In the genomic region with DNA sequence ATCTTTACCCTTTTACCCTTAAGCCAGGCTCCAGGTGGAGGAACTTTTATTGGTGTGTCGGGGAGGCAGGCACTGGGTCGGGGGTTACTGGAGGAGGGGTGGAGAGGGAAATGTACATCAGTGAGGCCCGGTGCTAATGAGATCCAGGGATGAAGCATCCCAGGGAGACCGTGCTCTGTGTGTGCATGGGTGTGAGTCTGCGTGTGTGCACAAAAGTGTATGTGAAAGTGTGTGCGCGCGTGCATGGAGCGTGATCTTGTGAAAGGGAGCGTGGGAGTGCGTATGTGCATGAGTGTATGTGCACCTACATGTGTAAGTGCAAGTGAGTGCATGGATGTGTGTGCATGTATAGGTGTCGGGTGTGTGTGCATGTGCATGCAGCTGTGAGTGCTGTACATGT, we compare ENCODE assay signal across 20 cellular contexts. TPM values are rescaled to one million over a fixed set of nuclear protein-coding genes. Genes with fewer than 3 reads are reported as not detected.
DNase-seq lines count a peak whose midpoint lies in the region; ATAC-seq and TF ChIP-seq lines count a peak whose summit lies in the region.
"Had no signal": no experiment of that assay in that cellular context is flagged by ENCODE, and none has a peak within 500 bp of the region (broad histone marks: within the 10 kb centered on the region; RNA-seq: fewer than 3 reads in every experiment).

No MANE protein-coding gene starts in this region.

- H3K9me3 Mint-ChIP-seq in H9 (no peaks in the 10 kb centered on the region), neural crest cell (no peaks in the 10 kb centered on the region)
- H3K9me3 Mint-ChIP-seq: T-cell had no signal

- no peak overlapping the region for H3K14ac ChIP-seq in H9 (ENCODE audit: insufficient read depth, low read length)

- no peaks in the 10 kb centered on the region for H3K27me3 Mint-ChIP-seq in H9 (ENCODE audit: low read depth)
- H3K27me3 Mint-ChIP-seq in neural crest cell (ENCODE audit: low read depth) = no peaks in the 10 kb centered on the region
- H3K27me3 Mint-ChIP-seq: T-cell had no signal

- no peak overlapping the region for H3K27ac ChIP-seq in H9 (ENCODE audit: insufficient read length, low read depth, low read length)
- H3K27ac ChIP-seq in cingulate gyrus (ENCODE audit: low read depth, low read length) = peak overlapping the region; percentile 22
- no peak overlapping the region for H3K27ac ChIP-seq in upper lobe of right lung
- H3K27ac ChIP-seq: HL-60, KMS-11, SJCRH30 had no signal

- intact Hi-C loops in upper lobe of right lung (cut with DNase I) = no loop called here

- no peak overlapping the region for H2AFZ ChIP-seq in H9 (ENCODE audit: low read length)

- no peak for TF ChIP-seq CTCF in H9 (conservative IDR thresholded peaks at IDR 0.05)
- no peak for TF ChIP-seq CTCF in neural crest cell (conservative IDR thresholded peaks at IDR 0.05)
- TF ChIP-seq CTCF in upper lobe of right lung (IDR thresholded peaks at IDR 0.05) = no peak

- H2BK120ac ChIP-seq in H9 (ENCODE audit: low read depth, low read length, poor library complexity, severe bottlenecking) = no peak overlapping the region

- H3K36me3 ChIP-seq in upper lobe of right lung = peaks cover 5% of the 10 kb centered on the region

- peak overlapping the region; percentile 27 for H3K23ac ChIP-seq in H9 (ENCODE audit: insufficient read length, low read depth, low read length)

- 0 out of 2 replicates have a peak, but pooled peaks cover 2% of the 10 kb centered on the region for H3K79me2 ChIP-seq in H9 (ENCODE audit: insufficient read depth, low read length)

- H3K27ac Mint-ChIP-seq in H9 (peak overlapping the region in 1 of 3 experiments; percentile 14; a peak in 2 of 7 replicates), neural crest cell (ENCODE audit: unreplicated experiment) (peak overlapping the region; percentile 89)
- H3K27ac Mint-ChIP-seq: T-cell had no signal

- peaks cover 0 to 8% of the 10 kb centered on the region in 2 experiments; a peak in 2 of 4 replicates for H3K4me1 Mint-ChIP-seq in H9
- peaks cover 17% of the 10 kb centered on the region for H3K4me1 Mint-ChIP-seq in neural crest cell
- H3K4me1 Mint-ChIP-seq: T-cell had no signal

- H2BK5ac ChIP-seq in H9 (ENCODE audit: insufficient read length, low read length) = no peak overlapping the region

- H2BK12ac ChIP-seq in H9 (ENCODE audit: insufficient read length, low read depth, low read length) = no peak overlapping the region

- WGBS in H9 (ENCODE audit: extremely low coverage, insufficient read length, low lambda C conversion rate) = no CpG with 5 or more reads among the region's 12 CpGs

- no peak overlapping the region for H3K4me2 ChIP-seq in H9 (ENCODE audit: insufficient read depth, insufficient read length, low read length)
- H3K4me2 ChIP-seq: KMS-11 had no signal

- ATAC-seq in upper lobe of right lung = peak; percentile 2
- no peak for ATAC-seq in HG02884 (IDR thresholded peaks at IDR 0.05; ENCODE audit: unreplicated experiment)
- ATAC-seq: T-cell had no signal

- H3K4ac ChIP-seq in H9 (ENCODE audit: low read depth, low read length) = no peak overlapping the region

- H4K91ac ChIP-seq in H9 (ENCODE audit: insufficient read length, low read depth, low read length) = no peak overlapping the region

- H3K4me1 ChIP-seq in H9 (ENCODE audit: insufficient read depth, low read length) (no peaks in the 10 kb centered on the region), upper lobe of right lung (no peaks in the 10 kb centered on the region)
- H3K4me1 ChIP-seq: SJCRH30 had no signal

- peaks cover 24 to 48% (median 39%) of the 10 kb centered on the region in 3 experiments for H3K36me3 Mint-ChIP-seq in H9 (ENCODE audit: insufficient read depth in 1 of 3, low read depth in 3 of 3)
- peaks cover 27% of the 10 kb centered on the region for H3K36me3 Mint-ChIP-seq in neural crest cell (ENCODE audit: low read depth)

- no peak overlapping the region for H2BK15ac ChIP-seq in H9 (ENCODE audit: low read depth, low read length)

- H3K56ac ChIP-seq in H9 (ENCODE audit: insufficient read length, low read depth, low read length) = no peak overlapping the region

- no peak overlapping the region for H3K4me3 ChIP-seq in upper lobe of right lung
- H3K4me3 ChIP-seq: SJCRH30 had no signal

- H3K4me3 Mint-ChIP-seq in H9 = no peak overlapping the region
- H3K4me3 Mint-ChIP-seq in neural crest cell = no peak overlapping the region
- H3K4me3 Mint-ChIP-seq: T-cell had no signal

- H3K18ac ChIP-seq in H9 (ENCODE audit: insufficient read length, low read depth, low read length) = no peak overlapping the region

- H3K23me2 ChIP-seq in H9 (ENCODE audit: insufficient read length, low read depth, low read length, poor library complexity, severe bottlenecking) = no peaks in the 10 kb centered on the region

- no peaks in the 10 kb centered on the region for H3K79me1 ChIP-seq in H9 (ENCODE audit: insufficient read depth, low read depth, low read length, poor library complexity, severe bottlenecking)

- H3K27me3 ChIP-seq in H9 (ENCODE audit: insufficient read depth, low read length) = no peaks in the 10 kb centered on the region
- no peaks in the 10 kb centered on the region for H3K27me3 ChIP-seq in upper lobe of right lung
- H3K27me3 ChIP-seq: BE2C, SJCRH30 had no signal

- peak overlapping the region; percentile 41 for H4K8ac ChIP-seq in H9 (replicated peaks; ENCODE audit: insufficient read length, low read depth, low read length)

- H3T11ph ChIP-seq in H9 (ENCODE audit: low read length) = no peak overlapping the region

- H4K20me1 ChIP-seq in H9 (ENCODE audit: control insufficient read depth, insufficient read depth, insufficient read length) = peaks cover 3% of the 10 kb centered on the region

- H4K5ac ChIP-seq in H9 (ENCODE audit: insufficient read length, low read depth, low read length) = peak overlapping the region; percentile 55

- H2AK5ac ChIP-seq in H9 (ENCODE audit: insufficient read length, low read length) = no peak overlapping the region

- no peak overlapping the region for H3K9ac ChIP-seq in H9 (ENCODE audit: extremely low read depth, insufficient read length, low read length)
- H3K9ac ChIP-seq: KMS-11 had no signal

- no peak overlapping the region for H2BK20ac ChIP-seq in H9 (ENCODE audit: low read depth, low read length, poor library complexity, severe bottlenecking)

- no peaks in the 10 kb centered on the region for H3K9me3 ChIP-seq in H9 (ENCODE audit: control insufficient read depth, low read depth, low read length)
- no peaks in the 10 kb centered on the region for H3K9me3 ChIP-seq in upper lobe of right lung
- H3K9me3 ChIP-seq: BE2C, SJCRH30 had no signal

- DNase-seq in H9 (no peak), neural crest cell (ENCODE audit: low read depth, low spot score) (no peak), upper lobe of right lung (no peak), T-helper 2 cell (no peak), NCI-H510A (lab: John Stamatoyannopoulos, UW) (no peak)
- DNase-seq: BE2C, COR-L47, DND-41, NCI-H1105 treated with DMSO at 0.1 percent for 48 hours, NCI-H2081, NCI-H2171, NCI-H345, NCI-H524 treated with DMSO at 0.1 percent for 48 hours, OCI-M1, SJCRH30, T-cell had no signal

RNA-seq across cellular contexts. Expression of a gene that starts 55.3 kb away (rescaled TPM):
- total RNA-seq in H9 (2021) = 32.7 and 35.0 TPM in 2 replicates
- total RNA-seq in neural crest cell = 31.9 and 32.2 TPM in 2 replicates
- total RNA-seq in upper lobe of right lung = 31.3 TPM
